1 cellular context compared by ENCODE assay signal in the genomic region with DNA sequence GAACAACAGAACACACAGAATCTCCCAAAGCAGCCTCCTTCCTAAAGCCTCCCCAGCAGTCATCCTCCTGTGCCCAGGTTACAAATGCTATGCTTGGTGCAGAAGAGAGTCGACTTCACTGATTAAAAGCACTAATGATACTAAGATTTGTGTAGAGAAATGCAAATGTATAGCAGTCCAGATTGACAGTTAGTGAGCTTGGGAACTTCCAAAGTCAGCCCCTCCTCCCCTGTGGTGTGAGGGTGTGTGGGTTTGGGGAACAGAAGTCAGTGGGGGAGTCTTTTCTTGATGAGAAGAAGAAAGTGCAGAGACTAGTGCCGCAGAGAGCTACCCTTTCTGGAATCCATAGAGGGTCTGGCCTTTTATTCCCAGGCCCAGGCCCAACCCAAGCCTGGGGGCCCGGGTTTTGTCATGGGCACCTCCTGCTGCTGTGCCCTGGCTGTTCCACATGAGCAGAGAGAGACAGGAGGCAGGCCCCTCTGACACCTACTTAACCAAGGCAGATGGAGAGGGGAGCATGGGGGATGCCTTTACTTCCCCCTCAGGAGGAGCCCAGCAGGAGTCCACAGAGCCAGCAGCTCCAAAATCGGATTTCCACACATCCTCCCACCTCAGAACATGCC.
TF ChIP-seq lines count a peak whose summit lies in the region.

No MANE protein-coding gene starts in this region.

TF ChIP-seq in H1, 55 proteins besides CTCF, POLR2A, EP300 and RAD21 (continued from another document):
- TF ChIP-seq, protein P1, sequence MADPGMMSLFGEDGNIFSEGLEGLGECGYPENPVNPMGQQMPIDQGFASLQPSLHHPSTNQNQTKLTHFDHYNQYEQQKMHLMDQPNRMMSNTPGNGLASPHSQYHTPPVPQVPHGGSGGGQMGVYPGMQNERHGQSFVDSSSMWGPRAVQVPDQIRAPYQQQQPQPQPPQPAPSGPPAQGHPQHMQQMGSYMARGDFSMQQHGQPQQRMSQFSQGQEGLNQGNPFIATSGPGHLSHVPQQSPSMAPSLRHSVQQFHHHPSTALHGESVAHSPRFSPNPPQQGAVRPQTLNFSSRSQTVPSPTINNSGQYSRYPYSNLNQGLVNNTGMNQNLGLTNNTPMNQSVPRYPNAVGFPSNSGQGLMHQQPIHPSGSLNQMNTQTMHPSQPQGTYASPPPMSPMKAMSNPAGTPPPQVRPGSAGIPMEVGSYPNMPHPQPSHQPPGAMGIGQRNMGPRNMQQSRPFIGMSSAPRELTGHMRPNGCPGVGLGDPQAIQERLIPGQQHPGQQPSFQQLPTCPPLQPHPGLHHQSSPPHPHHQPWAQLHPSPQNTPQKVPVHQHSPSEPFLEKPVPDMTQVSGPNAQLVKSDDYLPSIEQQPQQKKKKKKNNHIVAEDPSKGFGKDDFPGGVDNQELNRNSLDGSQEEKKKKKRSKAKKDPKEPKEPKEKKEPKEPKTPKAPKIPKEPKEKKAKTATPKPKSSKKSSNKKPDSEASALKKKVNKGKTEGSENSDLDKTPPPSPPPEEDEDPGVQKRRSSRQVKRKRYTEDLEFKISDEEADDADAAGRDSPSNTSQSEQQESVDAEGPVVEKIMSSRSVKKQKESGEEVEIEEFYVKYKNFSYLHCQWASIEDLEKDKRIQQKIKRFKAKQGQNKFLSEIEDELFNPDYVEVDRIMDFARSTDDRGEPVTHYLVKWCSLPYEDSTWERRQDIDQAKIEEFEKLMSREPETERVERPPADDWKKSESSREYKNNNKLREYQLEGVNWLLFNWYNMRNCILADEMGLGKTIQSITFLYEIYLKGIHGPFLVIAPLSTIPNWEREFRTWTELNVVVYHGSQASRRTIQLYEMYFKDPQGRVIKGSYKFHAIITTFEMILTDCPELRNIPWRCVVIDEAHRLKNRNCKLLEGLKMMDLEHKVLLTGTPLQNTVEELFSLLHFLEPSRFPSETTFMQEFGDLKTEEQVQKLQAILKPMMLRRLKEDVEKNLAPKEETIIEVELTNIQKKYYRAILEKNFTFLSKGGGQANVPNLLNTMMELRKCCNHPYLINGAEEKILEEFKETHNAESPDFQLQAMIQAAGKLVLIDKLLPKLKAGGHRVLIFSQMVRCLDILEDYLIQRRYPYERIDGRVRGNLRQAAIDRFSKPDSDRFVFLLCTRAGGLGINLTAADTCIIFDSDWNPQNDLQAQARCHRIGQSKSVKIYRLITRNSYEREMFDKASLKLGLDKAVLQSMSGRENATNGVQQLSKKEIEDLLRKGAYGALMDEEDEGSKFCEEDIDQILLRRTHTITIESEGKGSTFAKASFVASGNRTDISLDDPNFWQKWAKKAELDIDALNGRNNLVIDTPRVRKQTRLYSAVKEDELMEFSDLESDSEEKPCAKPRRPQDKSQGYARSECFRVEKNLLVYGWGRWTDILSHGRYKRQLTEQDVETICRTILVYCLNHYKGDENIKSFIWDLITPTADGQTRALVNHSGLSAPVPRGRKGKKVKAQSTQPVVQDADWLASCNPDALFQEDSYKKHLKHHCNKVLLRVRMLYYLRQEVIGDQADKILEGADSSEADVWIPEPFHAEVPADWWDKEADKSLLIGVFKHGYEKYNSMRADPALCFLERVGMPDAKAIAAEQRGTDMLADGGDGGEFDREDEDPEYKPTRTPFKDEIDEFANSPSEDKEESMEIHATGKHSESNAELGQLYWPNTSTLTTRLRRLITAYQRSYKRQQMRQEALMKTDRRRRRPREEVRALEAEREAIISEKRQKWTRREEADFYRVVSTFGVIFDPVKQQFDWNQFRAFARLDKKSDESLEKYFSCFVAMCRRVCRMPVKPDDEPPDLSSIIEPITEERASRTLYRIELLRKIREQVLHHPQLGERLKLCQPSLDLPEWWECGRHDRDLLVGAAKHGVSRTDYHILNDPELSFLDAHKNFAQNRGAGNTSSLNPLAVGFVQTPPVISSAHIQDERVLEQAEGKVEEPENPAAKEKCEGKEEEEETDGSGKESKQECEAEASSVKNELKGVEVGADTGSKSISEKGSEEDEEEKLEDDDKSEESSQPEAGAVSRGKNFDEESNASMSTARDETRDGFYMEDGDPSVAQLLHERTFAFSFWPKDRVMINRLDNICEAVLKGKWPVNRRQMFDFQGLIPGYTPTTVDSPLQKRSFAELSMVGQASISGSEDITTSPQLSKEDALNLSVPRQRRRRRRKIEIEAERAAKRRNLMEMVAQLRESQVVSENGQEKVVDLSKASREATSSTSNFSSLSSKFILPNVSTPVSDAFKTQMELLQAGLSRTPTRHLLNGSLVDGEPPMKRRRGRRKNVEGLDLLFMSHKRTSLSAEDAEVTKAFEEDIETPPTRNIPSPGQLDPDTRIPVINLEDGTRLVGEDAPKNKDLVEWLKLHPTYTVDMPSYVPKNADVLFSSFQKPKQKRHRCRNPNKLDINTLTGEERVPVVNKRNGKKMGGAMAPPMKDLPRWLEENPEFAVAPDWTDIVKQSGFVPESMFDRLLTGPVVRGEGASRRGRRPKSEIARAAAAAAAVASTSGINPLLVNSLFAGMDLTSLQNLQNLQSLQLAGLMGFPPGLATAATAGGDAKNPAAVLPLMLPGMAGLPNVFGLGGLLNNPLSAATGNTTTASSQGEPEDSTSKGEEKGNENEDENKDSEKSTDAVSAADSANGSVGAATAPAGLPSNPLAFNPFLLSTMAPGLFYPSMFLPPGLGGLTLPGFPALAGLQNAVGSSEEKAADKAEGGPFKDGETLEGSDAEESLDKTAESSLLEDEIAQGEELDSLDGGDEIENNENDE (IDR thresholded peaks at IDR 0.05; ENCODE audit: insufficient replicate concordance, low read length) = no peak
- TF ChIP-seq TEAD4 (IDR thresholded peaks at IDR 0.05; ENCODE audit: low read depth, low read length) = no peak
- no peak for TF ChIP-seq POU5F1 (IDR thresholded peaks at IDR 0.05; ENCODE audit: low read depth, low read length)
- TF ChIP-seq TCF12 (IDR thresholded peaks at IDR 0.05; ENCODE audit: low read depth, low read length) = no peak
- no peak for TF ChIP-seq RBBP5 (IDR thresholded peaks at IDR 0.05; ENCODE audit: borderline replicate concordance, low read depth, low read length)
- no peak for TF ChIP-seq GTF2F1 (IDR thresholded peaks at IDR 0.05; ENCODE audit: borderline replicate concordance, low read depth, low read length)
- TF ChIP-seq SUZ12 (IDR thresholded peaks at IDR 0.05; ENCODE audit: low read length) = no peak
- TF ChIP-seq NANOG (IDR thresholded peaks at IDR 0.05; ENCODE audit: insufficient read depth, low read depth, low read length, poor library complexity, severe bottlenecking) = no peak
- TF ChIP-seq PHF8 (conservative IDR thresholded peaks at IDR 0.05; ENCODE audit: low read depth, low read length) = no peak
- no peak for TF ChIP-seq CBX8 (IDR thresholded peaks at IDR 0.05; ENCODE audit: borderline replicate concordance, low read depth, low read length)
- no peak for TF ChIP-seq CHD2 (IDR thresholded peaks at IDR 0.05; ENCODE audit: low read length)
- no peak for TF ChIP-seq BRCA1 (IDR thresholded peaks at IDR 0.05; ENCODE audit: low read depth, low read length)
- no peak for TF ChIP-seq CTBP2 (IDR thresholded peaks at IDR 0.05; ENCODE audit: borderline replicate concordance, insufficient read depth, insufficient read length, low read length)
- no peak for TF ChIP-seq SIN3A (conservative IDR thresholded peaks at IDR 0.05 in 1 of 2, IDR thresholded peaks at IDR 0.05 in 1 of 2; ENCODE audit: low read depth in 1 of 2, low read length in 2 of 2)
- no peak for TF ChIP-seq JUND (IDR thresholded peaks at IDR 0.05; ENCODE audit: low read length)
- no peak for TF ChIP-seq SIX5 (IDR thresholded peaks at IDR 0.05; ENCODE audit: low read depth, low read length)
